Comparison of ENCODE assay signal across 26 cellular contexts in the genomic region with DNA sequence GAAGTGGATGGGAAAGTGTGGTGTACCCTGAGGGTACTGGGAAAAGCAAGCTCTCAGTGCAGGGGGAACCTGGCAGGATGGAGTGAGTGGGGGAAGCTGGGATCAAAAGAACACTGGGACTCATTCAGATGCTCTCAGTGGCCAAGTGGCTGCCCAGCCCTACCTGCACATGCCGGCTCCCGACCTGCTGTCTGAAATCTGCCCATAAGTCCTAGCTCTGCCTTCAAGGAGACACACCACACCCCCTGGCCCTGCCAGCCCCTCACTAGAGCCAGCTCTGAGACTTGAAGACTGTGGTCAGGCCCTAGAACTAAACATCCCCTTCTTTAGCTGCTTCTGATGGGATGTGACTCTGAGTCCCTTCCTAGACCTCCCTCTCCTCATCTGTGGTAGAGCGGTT. TPM values are rescaled to one million over a fixed set of nuclear protein-coding genes. Genes with fewer than 3 reads are reported as not detected.
"Had no signal": no experiment of that assay in that cellular context is flagged by ENCODE, and none has a peak within 500 bp of the region (broad histone marks: within the 10 kb centered on the region; RNA-seq: fewer than 3 reads in every experiment).

No MANE protein-coding gene starts in this region.

- H3K4me1 ChIP-seq: psoas muscle had no signal

- H3K36me3 Mint-ChIP-seq: activated CD8-positive, alpha-beta memory T cell treated with anti-CD3 and anti-CD28 coated beads, Interleukin-2, amount 10 ng/mL, durations not matched to agents 7 days and 5 days; activated naive CD4-positive, alpha-beta T cell treated with anti-CD3 and anti-CD28 coated beads, Interleukin-2, amount 50 U/mL, for 24 hours; brain; stimulated activated effector memory CD8-positive, alpha-beta T cell treated with anti-CD3 and anti-CD28 coated beads, Interleukin-12 subunit alpha, Interleukin-12 subunit beta, amount 100 ng/mL, for 72 hours had no signal

- ATAC-seq: activated CD8-positive, alpha-beta memory T cell treated with anti-CD3 and anti-CD28 coated beads, Interleukin-2, amount 10 ng/mL, durations not matched to agents 7 days and 5 days; activated CD8-positive, alpha-beta T cell treated with anti-CD3 and anti-CD28 coated beads for 36 hours; esophagus mucosa; psoas muscle; right cardiac atrium; stimulated activated effector memory CD8-positive, alpha-beta T cell treated with anti-CD3 and anti-CD28 coated beads, Interleukin-12 subunit alpha, Interleukin-12 subunit beta, amount 100 ng/mL, for 72 hours; stimulated activated naive CD8-positive, alpha-beta T cell treated with anti-CD3 and anti-CD28 coated beads, Interleukin-15, amount 100 ng/mL, for 72 hours had no signal

- H3K27ac Mint-ChIP-seq: activated CD4-positive, alpha-beta T cell treated with anti-CD3 and anti-CD28 coated beads, Interleukin-2, amount 10 ng/mL, durations not matched to agents 24 days and 14 days; activated CD8-positive, alpha-beta memory T cell treated with anti-CD3 and anti-CD28 coated beads, Interleukin-2, amount 10 ng/mL, durations not matched to agents 7 days and 5 days; activated CD8-positive, alpha-beta T cell treated with anti-CD3 and anti-CD28 coated beads for 36 hours; activated naive CD4-positive, alpha-beta T cell treated with anti-CD3 and anti-CD28 coated beads, Interleukin-2, amount 50 U/mL, for 24 hours; brain; stimulated activated effector memory CD8-positive, alpha-beta T cell treated with anti-CD3 and anti-CD28 coated beads, Interleukin-12 subunit alpha, Interleukin-12 subunit beta, amount 100 ng/mL, for 72 hours; stimulated activated naive CD8-positive, alpha-beta T cell treated with anti-CD3 and anti-CD28 coated beads, Interleukin-15, amount 100 ng/mL, for 72 hours had no signal

- H3K27me3 ChIP-seq: ovary, uterus had no signal

- H3K4me3 ChIP-seq: ovary, psoas muscle, skin epidermis, suprapubic skin, tibial nerve, uterus had no signal

- H3K9me3 ChIP-seq: ovary, psoas muscle, suprapubic skin, tibial nerve, uterus had no signal

- H3K27ac ChIP-seq: ovary, psoas muscle, skin epidermis, suprapubic skin, tibial nerve, uterus had no signal

- DNase-seq: activated CD4-positive, alpha-beta T cell treated with anti-CD3 and anti-CD28 coated beads, Interleukin-2, amount 10 ng/mL, durations not matched to agents 24 days and 14 days; activated CD8-positive, alpha-beta memory T cell treated with anti-CD3 and anti-CD28 coated beads, Interleukin-2, amount 10 ng/mL, durations not matched to agents 7 days and 5 days; activated CD8-positive, alpha-beta T cell treated with anti-CD3 and anti-CD28 coated beads for 36 hours; activated gamma-delta T cell treated with Interleukin-2 at 50 U/mL for 16 hours; activated T-cell treated with anti-CD3 and anti-CD28 coated beads for 4 hours; anterior cingulate cortex; caudate nucleus; effector memory CD4-positive, alpha-beta T cell; foreskin melanocyte; psoas muscle; stimulated activated CD4-positive, alpha-beta T cell treated with anti-CD3 and anti-CD28 coated beads, Interleukin-2, amount 100 ng/mL, for 24 hours; stimulated activated naive CD8-positive, alpha-beta T cell treated with anti-CD3 and anti-CD28 coated beads, Interleukin-15, amount 100 ng/mL, for 72 hours; uterus had no signal

- H3K9me3 Mint-ChIP-seq: activated CD4-positive, alpha-beta T cell treated with anti-CD3 and anti-CD28 coated beads, Interleukin-2, amount 10 ng/mL, durations not matched to agents 24 days and 14 days; activated CD8-positive, alpha-beta T cell treated with anti-CD3 and anti-CD28 coated beads for 36 hours; activated naive CD4-positive, alpha-beta T cell treated with anti-CD3 and anti-CD28 coated beads, Interleukin-2, amount 50 U/mL, for 24 hours; stimulated activated effector memory CD8-positive, alpha-beta T cell treated with anti-CD3 and anti-CD28 coated beads, Interleukin-12 subunit alpha, Interleukin-12 subunit beta, amount 100 ng/mL, for 72 hours; stimulated activated naive CD8-positive, alpha-beta T cell treated with anti-CD3 and anti-CD28 coated beads, Interleukin-15, amount 100 ng/mL, for 72 hours had no signal

- H3K36me3 ChIP-seq: ovary, suprapubic skin, tibial nerve, uterus had no signal

- H3K4me3 Mint-ChIP-seq: activated CD4-positive, alpha-beta T cell treated with anti-CD3 and anti-CD28 coated beads, Interleukin-2, amount 10 ng/mL, durations not matched to agents 24 days and 14 days; activated CD8-positive, alpha-beta memory T cell treated with anti-CD3 and anti-CD28 coated beads, Interleukin-2, amount 10 ng/mL, durations not matched to agents 7 days and 5 days; activated CD8-positive, alpha-beta T cell treated with anti-CD3 and anti-CD28 coated beads for 36 hours; activated naive CD4-positive, alpha-beta T cell treated with anti-CD3 and anti-CD28 coated beads, Interleukin-2, amount 50 U/mL, for 24 hours; stimulated activated effector memory CD8-positive, alpha-beta T cell treated with anti-CD3 and anti-CD28 coated beads, Interleukin-12 subunit alpha, Interleukin-12 subunit beta, amount 100 ng/mL, for 72 hours; stimulated activated naive CD8-positive, alpha-beta T cell treated with anti-CD3 and anti-CD28 coated beads, Interleukin-15, amount 100 ng/mL, for 72 hours had no signal

RNA-seq across cellular contexts. Expression of gene TMEM54, which starts 2.2 kb away (rescaled TPM):
- total RNA-seq: activated CD8-positive, alpha-beta memory T cell treated with anti-CD3 and anti-CD28 coated beads, Interleukin-2, amount 10 ng/mL, durations not matched to agents 7 days and 5 days; T-helper 2 cell treated with Interferon-gamma antibody and Interleukin-4, amounts not matched to agents 100 ng/mL and 5 ng/mL, for 36 hours had no signal

RNA-seq across cellular contexts. Expression of gene HPCA, which starts 12.7 kb away (rescaled TPM):
- total RNA-seq: activated CD4-positive, alpha-beta T cell treated with anti-CD3 and anti-CD28 coated beads, Interleukin-2, amount 10 ng/mL, durations not matched to agents 24 days and 14 days; dermis microvascular lymphatic vessel endothelial cell; endothelial cell of umbilical vein; esophagus mucosa; liver; psoas muscle; right cardiac atrium; suprapubic skin; tibial nerve had no signal

RNA-seq across cellular contexts. Expression of gene FNDC5, which starts 28.2 kb away (rescaled TPM):
- total RNA-seq: activated CD4-positive, alpha-beta T cell treated with anti-CD3 and anti-CD28 coated beads, Interleukin-2, amount 10 ng/mL, durations not matched to agents 24 days and 14 days; activated CD8-positive, alpha-beta memory T cell treated with anti-CD3 and anti-CD28 coated beads, Interleukin-2, amount 10 ng/mL, durations not matched to agents 7 days and 5 days; activated CD8-positive, alpha-beta T cell treated with anti-CD3 and anti-CD28 coated beads for 36 hours; esophagus mucosa; T-helper 2 cell treated with Interferon-gamma antibody and Interleukin-4, amounts not matched to agents 100 ng/mL and 5 ng/mL, for 36 hours had no signal
